8 cellular contexts compared by ENCODE assay signal in the genomic region with DNA sequence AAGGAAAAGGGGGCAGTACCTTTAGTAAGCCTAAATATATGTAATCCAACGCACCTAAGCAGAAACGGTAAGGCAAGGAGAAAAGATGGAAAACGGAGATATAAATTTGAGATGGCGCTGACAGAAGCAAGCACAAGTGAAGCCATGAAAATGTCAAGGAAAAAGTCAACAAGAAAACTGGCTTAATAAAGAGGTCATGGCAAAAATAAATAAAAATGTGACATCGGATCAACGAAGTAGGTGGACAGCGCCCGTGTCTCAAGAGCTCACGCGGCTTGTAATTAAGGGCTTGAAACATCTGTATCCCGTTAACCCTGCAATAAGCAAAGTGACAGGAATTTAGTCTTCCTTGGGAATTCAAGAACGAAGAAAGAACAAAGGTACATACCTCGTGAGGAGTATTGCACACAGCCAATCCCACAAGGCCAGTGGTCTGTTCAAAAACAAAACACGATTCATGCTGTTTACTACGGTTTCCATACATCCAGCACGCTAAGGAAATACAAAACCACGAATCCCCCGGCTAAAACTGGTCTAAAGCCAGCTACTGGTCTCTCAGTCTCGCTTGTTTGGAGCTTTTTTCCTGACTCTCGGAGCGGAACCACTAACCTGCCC. TPM values are rescaled to one million over a fixed set of nuclear protein-coding genes. Genes with fewer than 3 reads are reported as not detected.
A peak's percentile ranks its signal among the peaks of the same experiment; 100 is the strongest.
DNase-seq lines count a peak whose midpoint lies in the region; ATAC-seq and TF ChIP-seq lines count a peak whose summit lies in the region.

No MANE protein-coding gene starts in this region.

- H3K36me3 Mint-ChIP-seq in CD4-positive, alpha-beta T cell (ENCODE audit: low read depth) = peaks cover 17% of the 10 kb centered on the region
- peaks cover 5% of the 10 kb centered on the region for H3K36me3 Mint-ChIP-seq in glutamatergic neuron (ENCODE audit: unreplicated experiment)
- peaks cover 10% of the 10 kb centered on the region for H3K36me3 Mint-ChIP-seq in activated CD8-positive, alpha-beta T cell treated with anti-CD3 and anti-CD28 coated beads, Interleukin-2, amount 10 ng/mL, durations not matched to agents 7 days and 5 days (ENCODE audit: low read depth)

- 4% methylated on average over 21 of the region's 21 CpGs for WGBS in hepatocyte (ENCODE audit: low lambda C conversion rate, missing lambda C conversion rate)

- H3K36me3 ChIP-seq in HEK293 (ENCODE audit: control insufficient read depth in 2 of 2, insufficient read depth in 1 of 2, low read length in 2 of 2) = peaks cover 0 to 29% of the 10 kb centered on the region in 2 experiments; a peak in 1 of 3 replicates
- peaks cover 17% of the 10 kb centered on the region for H3K36me3 ChIP-seq in SJSA1
- no peaks in the 10 kb centered on the region for H3K36me3 ChIP-seq in hepatocyte (replicated peaks; ENCODE audit: insufficient read depth, low read depth)

- H3K4me1 ChIP-seq in HEK293 (ENCODE audit: control insufficient read depth, insufficient read depth, low read length) (no peaks in the 10 kb centered on the region), SJSA1 (replicated peaks) (no peaks in the 10 kb centered on the region; the same call in 1 of the 2 replicates), hepatocyte (ENCODE audit: insufficient read depth) (peaks cover 10% of the 10 kb centered on the region)

- peak overlapping the region; percentile 58 for H3K27ac ChIP-seq in CD4-positive, alpha-beta T cell (ENCODE audit: low read depth, low read length)
- H3K27ac ChIP-seq in HEK293 (ENCODE audit: extremely low read depth, low read depth, low read length) (peak overlapping the region; percentile 61), SJSA1 (peak overlapping the region; percentile 74), hepatocyte (peak overlapping the region; percentile 90), substantia nigra (ENCODE audit: low read depth, low read length, poor library complexity, severe bottlenecking) (peak overlapping the region; percentile 64)

- peaks cover 45% of the 10 kb centered on the region for H3K79me2 ChIP-seq in hepatocyte

- H3K9me3 ChIP-seq in CD4-positive, alpha-beta T cell (ENCODE audit: control insufficient read depth, low read length) = no peaks in the 10 kb centered on the region
- H3K9me3 ChIP-seq in HEK293 (ENCODE audit: control insufficient read depth, insufficient read depth, low read depth, low read length) (no peaks in the 10 kb centered on the region), SJSA1 (replicated peaks) (no peaks in the 10 kb centered on the region), hepatocyte (ENCODE audit: low read depth) (no peaks in the 10 kb centered on the region)

- no peaks in the 10 kb centered on the region for H3K27me3 ChIP-seq in CD4-positive, alpha-beta T cell (ENCODE audit: control insufficient read depth, insufficient read depth, low read length)
- H3K27me3 ChIP-seq in SJSA1 (replicated peaks) (no peaks in the 10 kb centered on the region), hepatocyte (no peaks in the 10 kb centered on the region)

- H3K4me2 ChIP-seq in hepatocyte = peak overlapping the region; percentile 86

- no peak overlapping the region for H3K4me3 Mint-ChIP-seq in CD4-positive, alpha-beta T cell
- H3K4me3 Mint-ChIP-seq in glutamatergic neuron (ENCODE audit: unreplicated experiment) = no peak overlapping the region
- H3K4me3 Mint-ChIP-seq in activated CD8-positive, alpha-beta T cell treated with anti-CD3 and anti-CD28 coated beads, Interleukin-2, amount 10 ng/mL, durations not matched to agents 7 days and 5 days = no peak overlapping the region

- H3K4me3 ChIP-seq in HEK293 (ENCODE audit: low read depth, low read length) (peak overlapping the region; percentile 88), SJSA1 (peak overlapping the region; percentile 70), hepatocyte (peak overlapping the region; percentile 60)

- POLR2A ChIA-PET in CD4-positive, alpha-beta T cell (lab: Charles Lee) = interaction anchor here (0.9 to 2.2 kb wide), 6 partner anchors 13 to 192 kb away, joined by 3 to 44 read pairs (median 4); partner anchors contain the start of genes IQUB and WASL
- POLR2A ChIA-PET in HEK293 (lab: Yijun Ruan, JAX) = interaction anchor here (0.6 to 1.5 kb wide), 5 partner anchors 10 to 191 kb away, joined by 3 to 9 read pairs (median 4); partner anchors contain the start of gene WASL
- POLR2A ChIA-PET in activated CD8-positive, alpha-beta T cell treated with anti-CD3 and anti-CD28 coated beads, Interleukin-2, amount 10 ng/mL, durations not matched to agents 7 days and 5 days (lab: Charles Lee) = interaction anchor here (0.6 to 1.0 kb wide), 3 partner anchors 189 to 1272 kb away, joined by 3 to 5 read pairs (median 4); no protein-coding TSS in a partner anchor

- H3K9me2 ChIP-seq in hepatocyte (replicated peaks; ENCODE audit: insufficient read depth) = no peaks in the 10 kb centered on the region

- CTCF ChIA-PET in CD4-positive, alpha-beta T cell (lab: Charles Lee) = interaction anchor here (1.3 to 2.0 kb wide), 3 partner anchors 23 to 192 kb away, joined by 3 to 12 read pairs (median 3); partner anchors contain the start of genes IQUB and WASL
- CTCF ChIA-PET in HEK293 (lab: Yijun Ruan, JAX) = interaction anchor here (1.5 kb wide), 1 partner anchor 63 kb away, joined by 5 read pairs; no protein-coding TSS in a partner anchor
- CTCF ChIA-PET in activated CD8-positive, alpha-beta T cell treated with anti-CD3 and anti-CD28 coated beads, Interleukin-2, amount 10 ng/mL, durations not matched to agents 7 days and 5 days (lab: Charles Lee) = interaction anchor here (1.0 to 2.4 kb wide), 6 partner anchors 12 to 192 kb away, joined by 3 to 16 read pairs (median 4); partner anchors contain the start of gene WASL

- no peaks in the 10 kb centered on the region for H3K9me3 Mint-ChIP-seq in CD4-positive, alpha-beta T cell
- H3K9me3 Mint-ChIP-seq in glutamatergic neuron (ENCODE audit: unreplicated experiment) = no peaks in the 10 kb centered on the region
- no peaks in the 10 kb centered on the region for H3K9me3 Mint-ChIP-seq in activated CD8-positive, alpha-beta T cell treated with anti-CD3 and anti-CD28 coated beads, Interleukin-2, amount 10 ng/mL, durations not matched to agents 7 days and 5 days (ENCODE audit: insufficient read depth)

- peak overlapping the region; percentile 56 for H2AFZ ChIP-seq in hepatocyte

- DNase-seq in CD4-positive, alpha-beta T cell = no peak
- DNase-seq in SJSA1 (ENCODE audit: low read depth in 1 of 2, low spot score in 2 of 2) (no peak), hepatocyte (ENCODE audit: low spot score) (peak; percentile 22), substantia nigra (lab: John Stamatoyannopoulos, UW) (no peak), glutamatergic neuron (no peak)
- DNase-seq in activated CD8-positive, alpha-beta T cell treated with anti-CD3 and anti-CD28 coated beads, Interleukin-2, amount 10 ng/mL, durations not matched to agents 7 days and 5 days = no peak
- DNase-seq in activated CD4-positive, alpha-beta T cell treated with anti-CD3 and anti-CD28 coated beads for 1 hour = no peak

- H4K20me1 ChIP-seq in hepatocyte (ENCODE audit: insufficient read depth, poor library complexity, severe bottlenecking) = peaks cover 1% of the 10 kb centered on the region

- H3K4me1 Mint-ChIP-seq in CD4-positive, alpha-beta T cell (ENCODE audit: low read depth) = peaks cover 13% of the 10 kb centered on the region
- peaks cover 6% of the 10 kb centered on the region for H3K4me1 Mint-ChIP-seq in glutamatergic neuron (ENCODE audit: low read depth, unreplicated experiment)
- peaks cover 8% of the 10 kb centered on the region for H3K4me1 Mint-ChIP-seq in activated CD8-positive, alpha-beta T cell treated with anti-CD3 and anti-CD28 coated beads, Interleukin-2, amount 10 ng/mL, durations not matched to agents 7 days and 5 days (ENCODE audit: low read depth)

- intact Hi-C loops in CD4-positive, alpha-beta T cell (cut with DNase I, micrococcal nuclease) = loop anchor here (1.0 to 2.0 kb wide), 3 partner anchors 23 to 192 kb away; partner anchors contain the start of genes IQUB (in 1 of the 2) and WASL (in 1 of the 2)

- H3K27ac Mint-ChIP-seq in CD4-positive, alpha-beta T cell = no peak overlapping the region
- no peak overlapping the region for H3K27ac Mint-ChIP-seq in glutamatergic neuron (ENCODE audit: unreplicated experiment)
- no peak overlapping the region for H3K27ac Mint-ChIP-seq in activated CD8-positive, alpha-beta T cell treated with anti-CD3 and anti-CD28 coated beads, Interleukin-2, amount 10 ng/mL, durations not matched to agents 7 days and 5 days

- H3K27me3 Mint-ChIP-seq in CD4-positive, alpha-beta T cell = no peaks in the 10 kb centered on the region
- H3K27me3 Mint-ChIP-seq in glutamatergic neuron (ENCODE audit: unreplicated experiment) = peaks cover 1% of the 10 kb centered on the region
- H3K27me3 Mint-ChIP-seq in activated CD8-positive, alpha-beta T cell treated with anti-CD3 and anti-CD28 coated beads, Interleukin-2, amount 10 ng/mL, durations not matched to agents 7 days and 5 days (ENCODE audit: low read depth) = peaks cover 2% of the 10 kb centered on the region

- no peak for TF ChIP-seq CTCF in CD4-positive, alpha-beta T cell (IDR thresholded peaks at IDR 0.05)
- TF ChIP-seq CTCF in HEK293 (tag by site-specific recombination; IDR thresholded peaks at IDR 0.05) (no peak), hepatocyte (IDR thresholded peaks at IDR 0.05; ENCODE audit: poor library complexity) (no peak), glutamatergic neuron (IDR thresholded peaks at IDR 0.05; ENCODE audit: partially characterized antibody, unreplicated experiment) (no peak)

- ATAC-seq in CD4-positive, alpha-beta T cell (ENCODE audit: poor library complexity) = peak; percentile 1
- ATAC-seq in activated CD8-positive, alpha-beta T cell treated with anti-CD3 and anti-CD28 coated beads, Interleukin-2, amount 10 ng/mL, durations not matched to agents 7 days and 5 days = no peak

RNA-seq across cellular contexts. Expression of gene NDUFA5, which starts 0.5 kb away (rescaled TPM):
- total RNA-seq in CD4-positive, alpha-beta T cell = 10 to 100 TPM; 67.9 to 68.6 TPM
- total RNA-seq in SJSA1 (2014; rRNA removed; shearing (Covaris generic)) = 57.9 and 75.6 TPM in 2 replicates
- total RNA-seq in hepatocyte = 94.9 and 104 TPM in 2 replicates
- polyA plus RNA-seq in hepatocyte = 127 and 137 TPM in 2 replicates
- total RNA-seq in glutamatergic neuron (ENCODE audit: unreplicated experiment) = 84.4 TPM
- total RNA-seq in activated CD8-positive, alpha-beta T cell treated with anti-CD3 and anti-CD28 coated beads, Interleukin-2, amount 10 ng/mL, durations not matched to agents 7 days and 5 days = 10 to 100 TPM; 50.2 to 50.9 TPM

RNA-seq across cellular contexts. Expression of gene IQUB, which starts 22.7 kb away (rescaled TPM):
- total RNA-seq in CD4-positive, alpha-beta T cell = not detected
- total RNA-seq in SJSA1 (2014; rRNA removed; shearing (Covaris generic)) = 0.08 TPM in 1 of 2 replicates, not detected in the other
- 1.0 and 2.2 TPM in 2 replicates for total RNA-seq in hepatocyte
- 0.79 and 0.97 TPM in 2 replicates for polyA plus RNA-seq in hepatocyte
- 0.98 TPM for total RNA-seq in glutamatergic neuron (ENCODE audit: unreplicated experiment)
- total RNA-seq in activated CD8-positive, alpha-beta T cell treated with anti-CD3 and anti-CD28 coated beads, Interleukin-2, amount 10 ng/mL, durations not matched to agents 7 days and 5 days = not detected

RNA-seq across cellular contexts. Expression of gene ASB15, which starts 44.5 kb away (rescaled TPM):
- total RNA-seq in CD4-positive, alpha-beta T cell = not detected
- total RNA-seq in SJSA1 (2014; rRNA removed; shearing (Covaris generic)) = 1.0 and 1.4 TPM in 2 replicates
- total RNA-seq in hepatocyte (not detected in 2 replicates), glutamatergic neuron (ENCODE audit: unreplicated experiment) (not detected)
- 0.04 TPM in 1 of 2 replicates, not detected in the other for polyA plus RNA-seq in hepatocyte
- not detected for total RNA-seq in activated CD8-positive, alpha-beta T cell treated with anti-CD3 and anti-CD28 coated beads, Interleukin-2, amount 10 ng/mL, durations not matched to agents 7 days and 5 days
